Comparison of ENCODE assay signal across 8 cellular contexts in genomic region chr16:2983706-2984136, GRCh38. TPM values are rescaled to one million over a fixed set of nuclear protein-coding genes. Genes with fewer than 3 reads are reported as not detected.
DNase-seq lines count a peak whose midpoint lies in the region; ATAC-seq and TF ChIP-seq lines count a peak whose summit lies in the region.

No MANE protein-coding gene starts in this region.

- H3K9ac ChIP-seq in fibroblast of lung (ENCODE audit: insufficient read depth, low read length), result no peak overlapping the region
- no peak overlapping the region for H3K9ac ChIP-seq in neural progenitor cell

- H3K4me1 ChIP-seq in fibroblast of lung (ENCODE audit: control insufficient read depth, extremely low read depth, insufficient read depth, low read length), result peaks cover 8% of the 10 kb centered on the region
- peaks cover 28% of the 10 kb centered on the region for H3K4me1 ChIP-seq in neural progenitor cell

- H3K36me3 ChIP-seq in fibroblast of lung (ENCODE audit: control insufficient read depth, insufficient read depth, low read length) (no peaks in the 10 kb centered on the region), neural progenitor cell (no peaks in the 10 kb centered on the region)

- H3K9me3 Mint-ChIP-seq in activated T-cell treated with anti-CD3 and anti-CD28 coated beads, Interleukin-2, amount 50 U/mL, for 72 hours, result no peaks in the 10 kb centered on the region
- no peaks in the 10 kb centered on the region for H3K9me3 Mint-ChIP-seq in neural progenitor cell

- H3K4me3 ChIP-seq in fibroblast of lung (replicated peaks in 1 of 4; ENCODE audit: control extremely low read depth in 1 of 4, insufficient read depth in 1 of 4, low read depth in 3 of 4, low read length in 4 of 4) (peak overlapping the region in 2 of 4 experiments; percentile 30 to 33), neural progenitor cell (no peak overlapping the region)

- H3K9me3 ChIP-seq in fibroblast of lung (ENCODE audit: control insufficient read depth, insufficient read depth, low read depth, low read length), result no peaks in the 10 kb centered on the region
- no peaks in the 10 kb centered on the region for H3K9me3 ChIP-seq in neural progenitor cell (ENCODE audit: low read depth)

- H4K20me1 ChIP-seq in fibroblast of lung (ENCODE audit: control insufficient read depth, extremely low read depth, insufficient read depth, low read length) (no peaks in the 10 kb centered on the region), neural progenitor cell (ENCODE audit: low read depth) (peaks cover 5% of the 10 kb centered on the region)

- DNase-seq in EH (ENCODE audit: low read depth), result peak; percentile 81
- DNase-seq in HS-27A (ENCODE audit: low read depth), result peak; percentile 43
- peak; percentile 72 to 85 for DNase-seq in activated T-cell treated with anti-CD3 and anti-CD28 coated beads, Interleukin-2, amount 50 U/mL, for 72 hours
- DNase-seq in fibroblast of lung (ENCODE audit: low read depth in 2 of 2), result peak; percentile 61 to 70
- peak; percentile 91 for DNase-seq in neural progenitor cell (ENCODE audit: low spot score)
- DNase-seq in superior temporal gyrus (ENCODE audit: extremely low spot score), result peak; percentile 77
- no peak for DNase-seq in NCI-H1048 (lab: John Stamatoyannopoulos, UW)

- peaks cover 19% of the 10 kb centered on the region for H3K4me1 Mint-ChIP-seq in activated T-cell treated with anti-CD3 and anti-CD28 coated beads, Interleukin-2, amount 50 U/mL, for 72 hours (ENCODE audit: low read depth)
- H3K4me1 Mint-ChIP-seq in neural progenitor cell, result peaks cover 20% of the 10 kb centered on the region

- ATAC-seq in activated T-cell treated with anti-CD3 and anti-CD28 coated beads, Interleukin-2, amount 50 U/mL, for 72 hours (replicated peaks in 1 of 2), result peak; percentile 58 to 68

- no peak overlapping the region for H2AFZ ChIP-seq in fibroblast of lung (ENCODE audit: low read length)
- H2AFZ ChIP-seq in neural progenitor cell (replicated peaks), result no peak overlapping the region

- no peak overlapping the region for H3K27ac Mint-ChIP-seq in activated T-cell treated with anti-CD3 and anti-CD28 coated beads, Interleukin-2, amount 50 U/mL, for 72 hours
- no peak overlapping the region for H3K27ac Mint-ChIP-seq in neural progenitor cell

- no peaks in the 10 kb centered on the region for H3K27me3 ChIP-seq in fibroblast of lung (ENCODE audit: control insufficient read depth, insufficient read depth, low read length)
- H3K27me3 ChIP-seq in neural progenitor cell, result peaks cover 7% of the 10 kb centered on the region

- H3K27ac ChIP-seq in fibroblast of lung (ENCODE audit: insufficient read depth, low read length) (no peak overlapping the region), neural progenitor cell (no peak overlapping the region)

- H3F3A ChIP-seq in neural progenitor cell (ENCODE audit: low read depth), result peaks cover 38% of the 10 kb centered on the region

- H3K4me3 Mint-ChIP-seq in activated T-cell treated with anti-CD3 and anti-CD28 coated beads, Interleukin-2, amount 50 U/mL, for 72 hours, result peak overlapping the region; percentile 68
- H3K4me3 Mint-ChIP-seq in neural progenitor cell, result no peak overlapping the region

- no peaks in the 10 kb centered on the region for H3K27me3 Mint-ChIP-seq in activated T-cell treated with anti-CD3 and anti-CD28 coated beads, Interleukin-2, amount 50 U/mL, for 72 hours (ENCODE audit: low read depth)
- peaks cover 6% of the 10 kb centered on the region for H3K27me3 Mint-ChIP-seq in neural progenitor cell (ENCODE audit: insufficient read depth, low read depth)

- H3K4me2 ChIP-seq in fibroblast of lung (ENCODE audit: extremely low read depth, insufficient read depth, low read length) (no peak overlapping the region), neural progenitor cell (peak overlapping the region; percentile 43)

- H3K36me3 Mint-ChIP-seq in activated T-cell treated with anti-CD3 and anti-CD28 coated beads, Interleukin-2, amount 50 U/mL, for 72 hours (ENCODE audit: insufficient read depth in 2 of 2), result peaks cover 0 to 3% of the 10 kb centered on the region in 2 donors
- no peaks in the 10 kb centered on the region for H3K36me3 Mint-ChIP-seq in neural progenitor cell

- peaks cover 5% of the 10 kb centered on the region for H3K79me2 ChIP-seq in fibroblast of lung (ENCODE audit: control insufficient read depth, insufficient read depth, low read length)
- H3K79me2 ChIP-seq in neural progenitor cell (ENCODE audit: low read depth), result peaks cover 13% of the 10 kb centered on the region

- peak; percentile 38 to 87 for TF ChIP-seq CTCF in fibroblast of lung (conservative IDR thresholded peaks at IDR 0.05 in 1 of 2, IDR thresholded peaks at IDR 0.05 in 1 of 2; ENCODE audit: low read depth in 1 of 2, low read length in 2 of 2)
- peak; percentile 91 for TF ChIP-seq CTCF in neural progenitor cell (IDR thresholded peaks at IDR 0.05)

TF ChIP-seq in PFSK-1, 5 proteins besides CTCF, POLR2A, EP300 and RAD21:
- TF ChIP-seq, protein P1, sequence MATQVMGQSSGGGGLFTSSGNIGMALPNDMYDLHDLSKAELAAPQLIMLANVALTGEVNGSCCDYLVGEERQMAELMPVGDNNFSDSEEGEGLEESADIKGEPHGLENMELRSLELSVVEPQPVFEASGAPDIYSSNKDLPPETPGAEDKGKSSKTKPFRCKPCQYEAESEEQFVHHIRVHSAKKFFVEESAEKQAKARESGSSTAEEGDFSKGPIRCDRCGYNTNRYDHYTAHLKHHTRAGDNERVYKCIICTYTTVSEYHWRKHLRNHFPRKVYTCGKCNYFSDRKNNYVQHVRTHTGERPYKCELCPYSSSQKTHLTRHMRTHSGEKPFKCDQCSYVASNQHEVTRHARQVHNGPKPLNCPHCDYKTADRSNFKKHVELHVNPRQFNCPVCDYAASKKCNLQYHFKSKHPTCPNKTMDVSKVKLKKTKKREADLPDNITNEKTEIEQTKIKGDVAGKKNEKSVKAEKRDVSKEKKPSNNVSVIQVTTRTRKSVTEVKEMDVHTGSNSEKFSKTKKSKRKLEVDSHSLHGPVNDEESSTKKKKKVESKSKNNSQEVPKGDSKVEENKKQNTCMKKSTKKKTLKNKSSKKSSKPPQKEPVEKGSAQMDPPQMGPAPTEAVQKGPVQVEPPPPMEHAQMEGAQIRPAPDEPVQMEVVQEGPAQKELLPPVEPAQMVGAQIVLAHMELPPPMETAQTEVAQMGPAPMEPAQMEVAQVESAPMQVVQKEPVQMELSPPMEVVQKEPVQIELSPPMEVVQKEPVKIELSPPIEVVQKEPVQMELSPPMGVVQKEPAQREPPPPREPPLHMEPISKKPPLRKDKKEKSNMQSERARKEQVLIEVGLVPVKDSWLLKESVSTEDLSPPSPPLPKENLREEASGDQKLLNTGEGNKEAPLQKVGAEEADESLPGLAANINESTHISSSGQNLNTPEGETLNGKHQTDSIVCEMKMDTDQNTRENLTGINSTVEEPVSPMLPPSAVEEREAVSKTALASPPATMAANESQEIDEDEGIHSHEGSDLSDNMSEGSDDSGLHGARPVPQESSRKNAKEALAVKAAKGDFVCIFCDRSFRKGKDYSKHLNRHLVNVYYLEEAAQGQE (IDR thresholded peaks at IDR 0.05; ENCODE audit: insufficient read depth in 1 of 2, low read depth in 2 of 2, low read length in 2 of 2), result no peak
- peak; percentile 38; the same call in 1 of the 2 replicates for TF ChIP-seq POLR2AphosphoS5 (IDR thresholded peaks at IDR 0.05; ENCODE audit: low read depth, low read length)
TF ChIP-seq in PFSK-1: peak in this region for 1.

RNA-seq across cellular contexts. Expression of gene PKMYT1, which starts 3.5 kb away (rescaled TPM):
- polyA plus RNA-seq in PFSK-1 (2012; ENCODE audit: insufficient read length, low read depth), result 34.2 TPM
- 100 to 1,000 TPM in 1 of 2 donors, 10 to 100 TPM in 1; 96.1 to 112 TPM for total RNA-seq in activated T-cell treated with anti-CD3 and anti-CD28 coated beads, Interleukin-2, amount 50 U/mL, for 72 hours
- total RNA-seq in fibroblast of lung, result 0.26 and 1.2 TPM in 2 replicates
- polyA plus RNA-seq in fibroblast of lung, result 2.7 and 8.3 TPM in 2 replicates
- polyA plus RNA-seq in fibroblast of lung (2012), result 6.9 and 26.3 TPM in 2 replicates
- 6.2 and 11.7 TPM in 2 replicates for polyA minus RNA-seq in fibroblast of lung (ENCODE audit: low replicate concordance)
- 4.6 and 38.5 TPM in 2 replicates for total RNA-seq in neural progenitor cell (ENCODE audit: low replicate concordance)

RNA-seq across cellular contexts. Expression of gene PAQR4, which starts 14.6 kb away (rescaled TPM):
- polyA plus RNA-seq in PFSK-1 (2012; ENCODE audit: insufficient read length, low read depth), result 12.5 TPM
- 10 to 100 TPM; 31.9 to 40.0 TPM for total RNA-seq in activated T-cell treated with anti-CD3 and anti-CD28 coated beads, Interleukin-2, amount 50 U/mL, for 72 hours
- total RNA-seq in fibroblast of lung (1.0 and 1.5 TPM in 2 replicates), neural progenitor cell (ENCODE audit: low replicate concordance) (3.3 and 15.4 TPM in 2 replicates)
- polyA plus RNA-seq in fibroblast of lung, result 3.0 and 8.7 TPM in 2 replicates
- 3.5 and 11.7 TPM in 2 replicates for polyA plus RNA-seq in fibroblast of lung (2012)
- 4.1 and 31.0 TPM in 2 replicates for polyA minus RNA-seq in fibroblast of lung (ENCODE audit: low replicate concordance)

RNA-seq across cellular contexts. Expression of gene KREMEN2, which starts 19.6 kb away (rescaled TPM):
- 1.8 TPM for polyA plus RNA-seq in PFSK-1 (2012; ENCODE audit: insufficient read length, low read depth)
- total RNA-seq in activated T-cell treated with anti-CD3 and anti-CD28 coated beads, Interleukin-2, amount 50 U/mL, for 72 hours, result under 1 TPM; 0.12 TPM
- not detected in 2 replicates for total RNA-seq in fibroblast of lung
- polyA plus RNA-seq in fibroblast of lung, result not detected in 2 replicates
- polyA plus RNA-seq in fibroblast of lung (2012), result 0.14 TPM in 1 of 2 replicates, not detected in the other
- not detected in 2 replicates for polyA minus RNA-seq in fibroblast of lung (ENCODE audit: low replicate concordance)
- total RNA-seq in neural progenitor cell (ENCODE audit: low replicate concordance), result 0.51 and 5.6 TPM in 2 replicates

RNA-seq across cellular contexts. Expression of gene CLDN9, which starts 29.0 kb away (rescaled TPM):
- 0.51 TPM for polyA plus RNA-seq in PFSK-1 (2012; ENCODE audit: insufficient read length, low read depth)
- under 1 TPM in 1 of 2 donors, not detected in 1; 0.14 TPM for total RNA-seq in activated T-cell treated with anti-CD3 and anti-CD28 coated beads, Interleukin-2, amount 50 U/mL, for 72 hours
- total RNA-seq in fibroblast of lung (not detected in 2 replicates), neural progenitor cell (ENCODE audit: low replicate concordance) (not detected in 2 replicates)
- not detected in 2 replicates for polyA plus RNA-seq in fibroblast of lung
- polyA plus RNA-seq in fibroblast of lung (2012), result not detected in 2 replicates
- polyA minus RNA-seq in fibroblast of lung (ENCODE audit: low replicate concordance), result 0.19 TPM in 1 of 2 replicates, not detected in the other

RNA-seq across cellular contexts. Expression of gene CLDN6, which starts 34.3 kb away (rescaled TPM):
- 0.24 TPM for polyA plus RNA-seq in PFSK-1 (2012; ENCODE audit: insufficient read length, low read depth)
- not detected for total RNA-seq in activated T-cell treated with anti-CD3 and anti-CD28 coated beads, Interleukin-2, amount 50 U/mL, for 72 hours
- total RNA-seq in fibroblast of lung (0.26 TPM in 1 of 2 replicates, not detected in the other), neural progenitor cell (ENCODE audit: low replicate concordance) (31.6 and 60.0 TPM in 2 replicates)
- 0.03 TPM in 1 of 2 replicates, not detected in the other for polyA plus RNA-seq in fibroblast of lung
- 0.10 TPM in 1 of 2 replicates, not detected in the other for polyA plus RNA-seq in fibroblast of lung (2012)
- not detected in 2 replicates for polyA minus RNA-seq in fibroblast of lung (ENCODE audit: low replicate concordance)
